8 cellular contexts compared by ENCODE assay signal in genomic region chr10:5813091-5813340, GRCh38. TPM values are rescaled to one million over a fixed set of nuclear protein-coding genes. Genes with fewer than 3 reads are reported as not detected.
DNase-seq lines count a peak whose midpoint lies in the region; ATAC-seq and TF ChIP-seq lines count a peak whose summit lies in the region.

No MANE protein-coding gene starts in this region.

- POLR2A ChIA-PET in BJ (lab: Charles Lee) = interaction anchor here (0.6 to 0.9 kb wide), 5 partner anchors 46 to 119 kb away, joined by 3 to 13 read pairs (median 4); partner anchors contain the start of genes ANKRD16 and FBH1

- H3K9ac ChIP-seq in HUES6 (ENCODE audit: low read length) = peak overlapping the region; percentile 98
- peak overlapping the region; percentile 96 for H3K9ac ChIP-seq in mucosa of stomach (ENCODE audit: low read length)

- H3K27me3 ChIP-seq in BJ (ENCODE audit: control insufficient read depth, insufficient read depth, low read length) (no peaks in the 10 kb centered on the region), HUES6 (ENCODE audit: control insufficient read depth, insufficient read depth, low read length) (no peaks in the 10 kb centered on the region), mucosa of stomach (ENCODE audit: control insufficient read depth, insufficient read depth, low read length) (no peaks in the 10 kb centered on the region)

- peak overlapping the region; percentile 95 for H3K27ac Mint-ChIP-seq in chondrocyte (ENCODE audit: unreplicated experiment)

- H3K4me3 ChIP-seq in BJ (ENCODE audit: low read depth, low read length) (peak overlapping the region; percentile 96), HUES6 (ENCODE audit: low read depth, low read length) (peak overlapping the region; percentile 100), mucosa of stomach (ENCODE audit: low read length) (peak overlapping the region; percentile 70)

- peak overlapping the region; percentile 98 for H3K27ac ChIP-seq in HUES6 (ENCODE audit: low read depth, low read length)

- DNase-seq in BJ (ENCODE audit: low read depth) (no peak), chondrocyte (ENCODE audit: low spot score) (no peak), A172 (ENCODE audit: low spot score) (no peak)
- DNase-seq in stimulated activated CD4-positive, alpha-beta T cell treated with anti-CD3 and anti-CD28 coated beads, Interleukin-2, amount 100 ng/mL, for 24 hours = no peak
- DNase-seq in activated CD4-positive, alpha-beta T cell treated with anti-CD3 and anti-CD28 coated beads, Interleukin-2, amount 50 U/mL, for 48 hours = no peak

- CTCF ChIA-PET in BJ (lab: Yijun Ruan, JAX) = interaction anchor here (0.6 kb wide), 2 partner anchors 50 to 129 kb away, joined by 3 read pairs; no protein-coding TSS in a partner anchor

- ATAC-seq in GM21515 (IDR thresholded peaks at IDR 0.05; ENCODE audit: unreplicated experiment) = peak; percentile 32

- peaks cover 2% of the 10 kb centered on the region for H3K36me3 ChIP-seq in BJ (ENCODE audit: control insufficient read depth, insufficient read depth, low read length)
- H3K36me3 ChIP-seq in HUES6 (ENCODE audit: control insufficient read depth, insufficient read depth, low read length) = peaks cover 8% of the 10 kb centered on the region; the same call in 1 of the 2 replicates
- no peaks in the 10 kb centered on the region for H3K36me3 ChIP-seq in mucosa of stomach (ENCODE audit: control insufficient read depth, insufficient read depth, low read length)

- H3K4me1 ChIP-seq in HUES6 (ENCODE audit: control insufficient read depth, insufficient read depth, low read length) (peaks cover 18% of the 10 kb centered on the region), mucosa of stomach (ENCODE audit: control insufficient read depth, insufficient read depth, low read length) (peaks cover 21% of the 10 kb centered on the region)

- no peaks in the 10 kb centered on the region for H3K9me3 Mint-ChIP-seq in chondrocyte (ENCODE audit: low read depth)

- H3K36me3 Mint-ChIP-seq in chondrocyte (ENCODE audit: low read depth) = no peaks in the 10 kb centered on the region

- H3K4me3 Mint-ChIP-seq in chondrocyte (ENCODE audit: unreplicated experiment) = peak overlapping the region; percentile 90

- H3K9me3 ChIP-seq in HUES6 (ENCODE audit: control insufficient read depth, insufficient read depth, low read depth, low read length) = no peaks in the 10 kb centered on the region
- no peaks in the 10 kb centered on the region for H3K9me3 ChIP-seq in mucosa of stomach (ENCODE audit: control insufficient read depth, low read length)

- no peak for TF ChIP-seq CTCF in BJ (IDR thresholded peaks at IDR 0.05; ENCODE audit: insufficient read depth, low read depth, low read length)
- peak; percentile 26 for TF ChIP-seq CTCF in chondrocyte (IDR thresholded peaks at IDR 0.05)

- H3K27me3 Mint-ChIP-seq in chondrocyte (ENCODE audit: low read depth) = no peaks in the 10 kb centered on the region

- peaks cover 44% of the 10 kb centered on the region for H3K4me1 Mint-ChIP-seq in chondrocyte (ENCODE audit: low read depth)

RNA-seq across cellular contexts. Expression of gene GDI2, which starts 0.2 kb away (rescaled TPM):
- polyA plus RNA-seq in BJ (2011; rRNA removed) = 148 and 225 TPM in 2 replicates
- polyA minus RNA-seq in BJ (2011; rRNA and poly(A)+ RNA removed) = 145 and 182 TPM in 2 replicates
- total RNA-seq in chondrocyte = 254 to 259 TPM (median 256 TPM) in 3 replicates
- 447 and 488 TPM in 2 replicates for total RNA-seq in A172 (2014; rRNA removed; shearing (Covaris generic))
